Comparison of ENCODE assay signal across 1 cellular context in genomic region chr6:43575772-43576551, GRCh38.
TF ChIP-seq lines count a peak whose summit lies in the region.

Gene POLH (plus strand): TSS chr6:43576185. CDS start chr6:43582320, 6,135 bp downstream.
Gene XPO5 (minus strand): TSS chr6:43576038. CDS start chr6:43575864, 174 bp downstream.

TF ChIP-seq in HepG2, 621 proteins besides CTCF, POLR2A, EP300 and RAD21 (continued from another document and continues in another):
- TF ChIP-seq ZBTB43 (CRISPR knock-in tag; conservative IDR thresholded peaks at IDR 0.05) (no peak; the same call in 1 of the 2 replicates), MED1 (CRISPR knock-in tag; IDR thresholded peaks at IDR 0.05) (peak; percentile 91), NFIB (CRISPR knock-in tag; IDR thresholded peaks at IDR 0.05; ENCODE audit: borderline replicate concordance) (no peak), SNAPC4 (CRISPR knock-in tag; IDR thresholded peaks at IDR 0.05) (peak; percentile 23; the same call in 1 of the 2 replicates), ZNF639 (CRISPR knock-in tag; conservative IDR thresholded peaks at IDR 0.05) (no peak), ZBTB1 (CRISPR knock-in tag; IDR thresholded peaks at IDR 0.05; ENCODE audit: borderline replicate concordance) (no peak), MTA3 (CRISPR knock-in tag; IDR thresholded peaks at IDR 0.05) (no peak), HNF1B (CRISPR knock-in tag; IDR thresholded peaks at IDR 0.05) (peak; percentile 66), NR2F2 (IDR thresholded peaks at IDR 0.05; ENCODE audit: borderline replicate concordance, low read depth) (no peak; the same call in 1 of the 2 replicates), SMAD9 (CRISPR knock-in tag; IDR thresholded peaks at IDR 0.05) (no peak), CEBPB (IDR thresholded peaks at IDR 0.05; ENCODE audit: borderline replicate concordance, low read depth, low read length) (no peak), ZSCAN5A (CRISPR knock-in tag; IDR thresholded peaks at IDR 0.05; ENCODE audit: borderline replicate concordance) (peak; percentile 78; the same call in 1 of the 2 replicates), CENPBD1 (CRISPR knock-in tag; IDR thresholded peaks at IDR 0.05; ENCODE audit: borderline replicate concordance, low read depth) (no peak; the same call in 1 of the 2 replicates), NKX3-1 (CRISPR knock-in tag; IDR thresholded peaks at IDR 0.05) (peak; percentile 70), PHF21A (CRISPR knock-in tag; IDR thresholded peaks at IDR 0.05) (0 out of 2 replicates have a peak, but pooled peaks have one; percentile 30), MYC (CRISPR knock-in tag; IDR thresholded peaks at IDR 0.05; ENCODE audit: borderline replicate concordance) (peak; percentile 97), AHR (CRISPR knock-in tag; IDR thresholded peaks at IDR 0.05) (peak; percentile 79; the same call in 1 of the 2 replicates), KLF9 (CRISPR knock-in tag; IDR thresholded peaks at IDR 0.05; ENCODE audit: low read depth) (0 out of 2 replicates have a peak, but pooled peaks have one; percentile 89), ELF1 (CRISPR knock-in tag; IDR thresholded peaks at IDR 0.05) (peak; percentile 79), ATF1 (CRISPR knock-in tag; IDR thresholded peaks at IDR 0.05) (no peak), DDIT3 (CRISPR knock-in tag; IDR thresholded peaks at IDR 0.05) (no peak), ZNF546 (CRISPR knock-in tag; conservative IDR thresholded peaks at IDR 0.05) (peak; percentile 87; the same call in 1 of the 2 replicates), ZNF761 (CRISPR knock-in tag; conservative IDR thresholded peaks at IDR 0.05) (peak; percentile 60; the same call in 1 of the 2 replicates), NFE2 (CRISPR knock-in tag; IDR thresholded peaks at IDR 0.05) (no peak), U2AF2 (IDR thresholded peaks at IDR 0.05; ENCODE audit: low read depth, low read length) (no peak), KDM5A (IDR thresholded peaks at IDR 0.05; ENCODE audit: borderline replicate concordance, low read length) (peak; percentile 50; the same call in 1 of the 2 replicates), ZNF841 (CRISPR knock-in tag; IDR thresholded peaks at IDR 0.05; ENCODE audit: borderline replicate concordance) (peak; percentile 25; the same call in 1 of the 2 replicates), ZMYM2 (CRISPR knock-in tag; IDR thresholded peaks at IDR 0.05) (no peak), ZBTB20 (CRISPR knock-in tag; IDR thresholded peaks at IDR 0.05; ENCODE audit: borderline replicate concordance, low read depth) (no peak; the same call in 1 of the 2 replicates), ZNF572 (CRISPR knock-in tag; IDR thresholded peaks at IDR 0.05) (peak; percentile 90; the same call in 1 of the 2 replicates), STAG1 (CRISPR knock-in tag; IDR thresholded peaks at IDR 0.05) (0 out of 2 replicates have a peak, but pooled peaks have one; percentile 7), HNRNPL (IDR thresholded peaks at IDR 0.05; ENCODE audit: low read depth, low read length) (no peak)
- TF ChIP-seq, protein P1, sequence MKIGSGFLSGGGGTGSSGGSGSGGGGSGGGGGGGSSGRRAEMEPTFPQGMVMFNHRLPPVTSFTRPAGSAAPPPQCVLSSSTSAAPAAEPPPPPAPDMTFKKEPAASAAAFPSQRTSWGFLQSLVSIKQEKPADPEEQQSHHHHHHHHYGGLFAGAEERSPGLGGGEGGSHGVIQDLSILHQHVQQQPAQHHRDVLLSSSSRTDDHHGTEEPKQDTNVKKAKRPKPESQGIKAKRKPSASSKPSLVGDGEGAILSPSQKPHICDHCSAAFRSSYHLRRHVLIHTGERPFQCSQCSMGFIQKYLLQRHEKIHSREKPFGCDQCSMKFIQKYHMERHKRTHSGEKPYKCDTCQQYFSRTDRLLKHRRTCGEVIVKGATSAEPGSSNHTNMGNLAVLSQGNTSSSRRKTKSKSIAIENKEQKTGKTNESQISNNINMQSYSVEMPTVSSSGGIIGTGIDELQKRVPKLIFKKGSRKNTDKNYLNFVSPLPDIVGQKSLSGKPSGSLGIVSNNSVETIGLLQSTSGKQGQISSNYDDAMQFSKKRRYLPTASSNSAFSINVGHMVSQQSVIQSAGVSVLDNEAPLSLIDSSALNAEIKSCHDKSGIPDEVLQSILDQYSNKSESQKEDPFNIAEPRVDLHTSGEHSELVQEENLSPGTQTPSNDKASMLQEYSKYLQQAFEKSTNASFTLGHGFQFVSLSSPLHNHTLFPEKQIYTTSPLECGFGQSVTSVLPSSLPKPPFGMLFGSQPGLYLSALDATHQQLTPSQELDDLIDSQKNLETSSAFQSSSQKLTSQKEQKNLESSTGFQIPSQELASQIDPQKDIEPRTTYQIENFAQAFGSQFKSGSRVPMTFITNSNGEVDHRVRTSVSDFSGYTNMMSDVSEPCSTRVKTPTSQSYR (CRISPR knock-in tag; IDR thresholded peaks at IDR 0.05; ENCODE audit: borderline replicate concordance): peak; percentile 39
- TF ChIP-seq, protein P2, sequence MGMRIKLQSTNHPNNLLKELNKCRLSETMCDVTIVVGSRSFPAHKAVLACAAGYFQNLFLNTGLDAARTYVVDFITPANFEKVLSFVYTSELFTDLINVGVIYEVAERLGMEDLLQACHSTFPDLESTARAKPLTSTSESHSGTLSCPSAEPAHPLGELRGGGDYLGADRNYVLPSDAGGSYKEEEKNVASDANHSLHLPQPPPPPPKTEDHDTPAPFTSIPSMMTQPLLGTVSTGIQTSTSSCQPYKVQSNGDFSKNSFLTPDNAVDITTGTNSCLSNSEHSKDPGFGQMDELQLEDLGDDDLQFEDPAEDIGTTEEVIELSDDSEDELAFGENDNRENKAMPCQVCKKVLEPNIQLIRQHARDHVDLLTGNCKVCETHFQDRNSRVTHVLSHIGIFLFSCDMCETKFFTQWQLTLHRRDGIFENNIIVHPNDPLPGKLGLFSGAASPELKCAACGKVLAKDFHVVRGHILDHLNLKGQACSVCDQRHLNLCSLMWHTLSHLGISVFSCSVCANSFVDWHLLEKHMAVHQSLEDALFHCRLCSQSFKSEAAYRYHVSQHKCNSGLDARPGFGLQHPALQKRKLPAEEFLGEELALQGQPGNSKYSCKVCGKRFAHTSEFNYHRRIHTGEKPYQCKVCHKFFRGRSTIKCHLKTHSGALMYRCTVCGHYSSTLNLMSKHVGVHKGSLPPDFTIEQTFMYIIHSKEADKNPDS (CRISPR knock-in tag; IDR thresholded peaks at IDR 0.05): peak; percentile 88; the same call in 1 of the 2 replicates
- TF ChIP-seq, protein P3, sequence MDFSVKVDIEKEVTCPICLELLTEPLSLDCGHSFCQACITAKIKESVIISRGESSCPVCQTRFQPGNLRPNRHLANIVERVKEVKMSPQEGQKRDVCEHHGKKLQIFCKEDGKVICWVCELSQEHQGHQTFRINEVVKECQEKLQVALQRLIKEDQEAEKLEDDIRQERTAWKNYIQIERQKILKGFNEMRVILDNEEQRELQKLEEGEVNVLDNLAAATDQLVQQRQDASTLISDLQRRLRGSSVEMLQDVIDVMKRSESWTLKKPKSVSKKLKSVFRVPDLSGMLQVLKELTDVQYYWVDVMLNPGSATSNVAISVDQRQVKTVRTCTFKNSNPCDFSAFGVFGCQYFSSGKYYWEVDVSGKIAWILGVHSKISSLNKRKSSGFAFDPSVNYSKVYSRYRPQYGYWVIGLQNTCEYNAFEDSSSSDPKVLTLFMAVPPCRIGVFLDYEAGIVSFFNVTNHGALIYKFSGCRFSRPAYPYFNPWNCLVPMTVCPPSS (IDR thresholded peaks at IDR 0.05): no peak
- TF ChIP-seq, protein P4, sequence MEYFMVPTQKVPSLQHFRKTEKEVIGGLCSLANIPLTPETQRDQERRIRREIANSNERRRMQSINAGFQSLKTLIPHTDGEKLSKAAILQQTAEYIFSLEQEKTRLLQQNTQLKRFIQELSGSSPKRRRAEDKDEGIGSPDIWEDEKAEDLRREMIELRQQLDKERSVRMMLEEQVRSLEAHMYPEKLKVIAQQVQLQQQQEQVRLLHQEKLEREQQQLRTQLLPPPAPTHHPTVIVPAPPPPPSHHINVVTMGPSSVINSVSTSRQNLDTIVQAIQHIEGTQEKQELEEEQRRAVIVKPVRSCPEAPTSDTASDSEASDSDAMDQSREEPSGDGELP (IDR thresholded peaks at IDR 0.05; ENCODE audit: borderline replicate concordance, low read depth): peak; percentile 64; the same call in 1 of the 2 replicates
- TF ChIP-seq, protein P5, sequence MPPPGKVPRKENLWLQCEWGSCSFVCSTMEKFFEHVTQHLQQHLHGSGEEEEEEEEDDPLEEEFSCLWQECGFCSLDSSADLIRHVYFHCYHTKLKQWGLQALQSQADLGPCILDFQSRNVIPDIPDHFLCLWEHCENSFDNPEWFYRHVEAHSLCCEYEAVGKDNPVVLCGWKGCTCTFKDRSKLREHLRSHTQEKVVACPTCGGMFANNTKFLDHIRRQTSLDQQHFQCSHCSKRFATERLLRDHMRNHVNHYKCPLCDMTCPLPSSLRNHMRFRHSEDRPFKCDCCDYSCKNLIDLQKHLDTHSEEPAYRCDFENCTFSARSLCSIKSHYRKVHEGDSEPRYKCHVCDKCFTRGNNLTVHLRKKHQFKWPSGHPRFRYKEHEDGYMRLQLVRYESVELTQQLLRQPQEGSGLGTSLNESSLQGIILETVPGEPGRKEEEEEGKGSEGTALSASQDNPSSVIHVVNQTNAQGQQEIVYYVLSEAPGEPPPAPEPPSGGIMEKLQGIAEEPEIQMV (CRISPR knock-in tag; IDR thresholded peaks at IDR 0.05; ENCODE audit: low read depth): peak; percentile 85; the same call in 1 of the 2 replicates
